ENCODE assay signal across 29 cellular contexts in genomic region chr13:52743569-52743968, GRCh38.
"Had no signal": no experiment of that assay in that cellular context is flagged by ENCODE, and none has a peak within 500 bp of the region (broad histone marks: within the 10 kb centered on the region; RNA-seq: fewer than 3 reads in every experiment).

No MANE protein-coding gene starts in this region.

- H3K36me3 ChIP-seq: SJCRH30 had no signal

- H3K4me1 Mint-ChIP-seq: T-helper 17 cell had no signal

- H3K27ac ChIP-seq: PC-9, RWPE1, SJCRH30, SK-N-MC had no signal

- H3K9me3 ChIP-seq: SJCRH30 had no signal

- H3K4me3 ChIP-seq: PC-9, SJCRH30, SK-N-MC had no signal

- ATAC-seq: Panc1, Right ventricle myocardium inferior, SK-N-SH treated with all-trans-retinoic acid at 6 μM for 48 hours, T-cell, T-helper 17 cell had no signal

- DNase-seq: MM.1S, MV-4-11, NCI-H1092, NCI-H1105 treated with DMSO at 0.1 percent for 48 hours, NCI-H1436, NCI-H146, NCI-H1694, NCI-H187, NCI-H1930, NCI-H2029 treated with DMSO at 0.1 percent for 48 hours, NCI-H2081 treated with DMSO at 0.1 percent for 48 hours, NCI-H2107, NCI-H2171, NCI-H226, NCI-H446 treated with DMSO at 0.1 percent for 48 hours, NCI-H510A, NCI-H526, NCI-H774, PC-9, SHP77, SIG-M5, SJCRH30, T-cell, T-helper 17 cell had no signal

- H3K27ac Mint-ChIP-seq: T-cell, T-helper 17 cell had no signal

- H3K4me3 Mint-ChIP-seq: T-cell, T-helper 17 cell had no signal
